In the genomic region with DNA sequence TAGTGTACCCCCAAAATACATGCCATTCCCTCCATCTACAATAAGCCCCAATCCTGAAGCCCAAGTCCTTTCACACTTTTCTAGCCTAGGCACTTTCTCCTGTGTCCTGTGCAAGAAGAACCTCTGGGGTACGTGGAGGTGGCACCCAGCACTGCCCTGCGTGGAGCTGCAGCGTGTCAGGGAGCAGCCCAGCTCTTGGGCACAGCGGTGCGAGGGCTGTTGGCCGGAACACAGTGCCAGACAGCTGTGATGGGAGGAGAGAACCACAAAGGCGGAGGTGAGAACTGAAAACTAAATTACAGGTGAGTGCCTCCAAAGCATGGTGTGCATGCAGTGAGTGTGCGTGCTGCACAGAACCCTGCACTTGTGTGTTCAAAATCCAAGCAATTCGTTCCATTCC, we compare ENCODE assay signal across 22 cellular contexts.
"Had no signal": no experiment of that assay in that cellular context is flagged by ENCODE, and none has a peak within 500 bp of the region (broad histone marks: within the 10 kb centered on the region; RNA-seq: fewer than 3 reads in every experiment).

No MANE protein-coding gene starts in this region.

- H3K36me3 Mint-ChIP-seq: immature natural killer cell, mesothelial cell of epicardium had no signal

- H3K4me2 ChIP-seq: hepatocyte had no signal

- H3K4me3 Mint-ChIP-seq: immature natural killer cell, mesothelial cell of epicardium had no signal

- H2AFZ ChIP-seq: hepatocyte had no signal

- H3K79me2 ChIP-seq: hepatocyte had no signal

- H3K4me1 ChIP-seq: esophagus muscularis mucosa, foreskin keratinocyte, gastroesophageal sphincter, heart left ventricle, left ventricle myocardium inferior, lower lobe of right lung had no signal

- H3K4me1 Mint-ChIP-seq: immature natural killer cell, mesothelial cell of epicardium had no signal

- ATAC-seq: foreskin keratinocyte, gastroesophageal sphincter, heart left ventricle, left colon, left lobe of liver, lower lobe of right lung, mucosa of descending colon had no signal

- H3K27me3 ChIP-seq: esophagus muscularis mucosa, foreskin keratinocyte, hepatocyte had no signal

- H3K9me3 Mint-ChIP-seq: mesothelial cell of epicardium had no signal

- H3K27ac ChIP-seq: coronary artery, dorsolateral prefrontal cortex, esophagus muscularis mucosa, foreskin keratinocyte, gastroesophageal sphincter, heart left ventricle, hepatocyte, left ventricle myocardium inferior, lower lobe of right lung had no signal

- H3K27ac Mint-ChIP-seq: immature natural killer cell, mesothelial cell of epicardium had no signal

- DNase-seq: dermis blood vessel endothelial cell; dorsolateral prefrontal cortex; effector CD4-positive, alpha-beta T cell; effector memory CD4-positive, alpha-beta T cell; foreskin keratinocyte; heart left ventricle; hypothalamus; immature natural killer cell; islet precursor cell; kidney; kidney glomerular epithelial cell; left colon; left ventricle myocardium inferior; lower lobe of right lung; mesenchymal stem cell; mucosa of descending colon had no signal

- H3K9me3 ChIP-seq: esophagus muscularis mucosa, gastroesophageal sphincter, heart left ventricle, left ventricle myocardium inferior, lower lobe of right lung had no signal

- H3K4me3 ChIP-seq: coronary artery, dorsolateral prefrontal cortex, esophagus muscularis mucosa, gastroesophageal sphincter, heart left ventricle, hepatocyte, left ventricle myocardium inferior, lower lobe of right lung, mucosa of descending colon had no signal

- H3K36me3 ChIP-seq: esophagus muscularis mucosa, gastroesophageal sphincter, heart left ventricle, left ventricle myocardium inferior, lower lobe of right lung had no signal
